ENCODE assay signal across 17 cellular contexts in the genomic region with DNA sequence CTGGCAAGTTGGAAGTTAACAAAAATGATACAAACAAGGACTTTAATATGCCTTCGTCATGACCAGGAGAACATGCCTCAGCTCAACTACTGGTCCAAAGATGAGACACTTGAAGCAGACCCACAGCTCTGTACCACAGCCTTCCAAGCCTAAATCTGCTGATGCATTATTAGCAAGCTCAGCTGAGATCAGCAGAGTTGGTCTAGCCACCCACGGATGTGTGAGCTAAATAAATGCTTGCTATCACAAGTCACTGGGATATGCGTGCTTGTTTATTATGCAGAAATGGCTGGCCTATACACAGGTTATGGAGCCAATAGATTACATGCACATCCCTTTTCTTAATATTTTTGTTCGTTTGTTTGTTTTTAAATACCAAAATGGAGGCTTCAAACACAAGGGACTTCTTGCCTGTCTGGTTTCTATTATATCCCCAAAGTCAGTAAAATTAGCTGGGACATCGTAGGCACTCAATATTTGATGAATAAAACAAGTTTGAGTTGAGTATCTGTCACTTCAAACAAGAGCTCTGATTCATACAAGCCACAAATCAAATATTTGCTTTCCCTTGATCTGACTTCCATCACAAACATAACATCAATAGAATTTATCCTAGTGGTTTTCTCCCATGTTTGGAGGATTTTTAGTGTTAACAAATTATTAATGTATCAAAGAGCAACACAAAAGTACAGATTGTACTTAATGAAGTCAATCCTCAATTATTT.
"Had no signal": no experiment of that assay in that cellular context is flagged by ENCODE, and none has a peak within 500 bp of the region (broad histone marks: within the 10 kb centered on the region; RNA-seq: fewer than 3 reads in every experiment).

No MANE protein-coding gene starts in this region.

- H3K79me2 ChIP-seq: parathyroid adenoma had no signal

- H3K36me3 Mint-ChIP-seq: stimulated activated effector memory CD8-positive, alpha-beta T cell treated with anti-CD3 and anti-CD28 coated beads, Interleukin-12 subunit alpha, Interleukin-12 subunit beta, amount 100 ng/mL, for 72 hours had no signal

- H3K4me3 ChIP-seq: sigmoid colon, thyroid gland had no signal

- DNase-seq: activated CD4-positive, alpha-beta T cell treated with anti-CD3 and anti-CD28 coated beads, Interleukin-2, amount 50 U/mL, for 1 hour; activated CD4-positive, CD25-positive, alpha-beta regulatory T cell; activated naive CD4-positive, alpha-beta T cell; activated naive CD8-positive, alpha-beta T cell treated with anti-CD3 and anti-CD28 coated beads, Interleukin-2, amount 10 ng/mL, durations not matched to agents 7 days and 5 days; activated T-cell treated with anti-CD3 and anti-CD28 coated beads for 4 hours; anterior cingulate cortex; cerebellar nuclear complex; left cardiac atrium; naive thymus-derived CD4-positive, alpha-beta T cell; sigmoid colon; stimulated activated CD4-positive, alpha-beta T cell treated with anti-CD3 and anti-CD28 coated beads, Interleukin-12 subunit alpha, Interleukin-12 subunit beta, amount 100 ng/mL, for 4 hours; stimulated activated CD4-positive, alpha-beta T cell treated with anti-CD3 and anti-CD28 coated beads, Interleukin-2, amount 100 ng/mL, for 24 hours; T-helper 2 cell; thyroid gland had no signal

- FAIRE-seq: urothelium cell line had no signal

- H3K9me3 ChIP-seq: thyroid gland had no signal

- H3K27me3 ChIP-seq: sigmoid colon, thyroid gland had no signal

- H3K27ac ChIP-seq: parathyroid adenoma, sigmoid colon, thyroid gland had no signal

- H3K27ac Mint-ChIP-seq: activated naive CD8-positive, alpha-beta T cell treated with anti-CD3 and anti-CD28 coated beads, Interleukin-2, amount 10 ng/mL, durations not matched to agents 7 days and 5 days; stimulated activated effector memory CD8-positive, alpha-beta T cell treated with anti-CD3 and anti-CD28 coated beads, Interleukin-12 subunit alpha, Interleukin-12 subunit beta, amount 100 ng/mL, for 72 hours had no signal

- ATAC-seq: left cardiac atrium; naive thymus-derived CD4-positive, alpha-beta T cell; stimulated activated effector memory CD8-positive, alpha-beta T cell treated with anti-CD3 and anti-CD28 coated beads, Interleukin-12 subunit alpha, Interleukin-12 subunit beta, amount 100 ng/mL, for 72 hours had no signal

- H3K36me3 ChIP-seq: sigmoid colon, thyroid gland had no signal

- H3K4me1 ChIP-seq: parathyroid adenoma, sigmoid colon, thyroid gland had no signal

- H3K4me3 Mint-ChIP-seq: activated naive CD8-positive, alpha-beta T cell treated with anti-CD3 and anti-CD28 coated beads, Interleukin-2, amount 10 ng/mL, durations not matched to agents 7 days and 5 days; naive thymus-derived CD4-positive, alpha-beta T cell; stimulated activated effector memory CD8-positive, alpha-beta T cell treated with anti-CD3 and anti-CD28 coated beads, Interleukin-12 subunit alpha, Interleukin-12 subunit beta, amount 100 ng/mL, for 72 hours had no signal

- H3K4me1 Mint-ChIP-seq: activated naive CD8-positive, alpha-beta T cell treated with anti-CD3 and anti-CD28 coated beads, Interleukin-2, amount 10 ng/mL, durations not matched to agents 7 days and 5 days had no signal

- H2AFZ ChIP-seq: parathyroid adenoma had no signal

- H3K9ac ChIP-seq: parathyroid adenoma had no signal
